ENCODE assay signal across 1 cellular context in the genomic region with DNA sequence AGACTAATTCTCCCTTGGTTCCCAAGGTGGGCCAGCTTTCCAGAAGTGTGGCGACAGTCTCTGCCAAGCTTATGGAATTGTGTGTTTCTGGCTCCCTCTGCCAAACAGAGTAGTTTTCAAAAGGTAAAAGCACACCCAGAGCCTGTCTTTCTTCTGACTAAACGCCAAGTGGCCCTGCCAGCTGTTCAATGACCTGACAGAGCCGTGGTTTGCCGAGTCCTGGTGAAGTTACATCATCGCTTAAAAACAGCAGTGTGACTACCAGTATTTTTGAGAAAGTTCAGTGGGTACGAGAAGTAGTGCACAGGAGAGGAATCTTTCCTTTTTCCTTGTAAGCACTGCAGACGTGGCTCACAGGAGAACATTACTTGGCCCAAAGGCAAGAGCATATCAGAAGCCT.
TF ChIP-seq lines count a peak whose summit lies in the region.

No MANE protein-coding gene starts in this region.

TF ChIP-seq in liver, 16 proteins besides CTCF, POLR2A, EP300 and RAD21 (continued from another document):
- TF ChIP-seq, protein P1, sequence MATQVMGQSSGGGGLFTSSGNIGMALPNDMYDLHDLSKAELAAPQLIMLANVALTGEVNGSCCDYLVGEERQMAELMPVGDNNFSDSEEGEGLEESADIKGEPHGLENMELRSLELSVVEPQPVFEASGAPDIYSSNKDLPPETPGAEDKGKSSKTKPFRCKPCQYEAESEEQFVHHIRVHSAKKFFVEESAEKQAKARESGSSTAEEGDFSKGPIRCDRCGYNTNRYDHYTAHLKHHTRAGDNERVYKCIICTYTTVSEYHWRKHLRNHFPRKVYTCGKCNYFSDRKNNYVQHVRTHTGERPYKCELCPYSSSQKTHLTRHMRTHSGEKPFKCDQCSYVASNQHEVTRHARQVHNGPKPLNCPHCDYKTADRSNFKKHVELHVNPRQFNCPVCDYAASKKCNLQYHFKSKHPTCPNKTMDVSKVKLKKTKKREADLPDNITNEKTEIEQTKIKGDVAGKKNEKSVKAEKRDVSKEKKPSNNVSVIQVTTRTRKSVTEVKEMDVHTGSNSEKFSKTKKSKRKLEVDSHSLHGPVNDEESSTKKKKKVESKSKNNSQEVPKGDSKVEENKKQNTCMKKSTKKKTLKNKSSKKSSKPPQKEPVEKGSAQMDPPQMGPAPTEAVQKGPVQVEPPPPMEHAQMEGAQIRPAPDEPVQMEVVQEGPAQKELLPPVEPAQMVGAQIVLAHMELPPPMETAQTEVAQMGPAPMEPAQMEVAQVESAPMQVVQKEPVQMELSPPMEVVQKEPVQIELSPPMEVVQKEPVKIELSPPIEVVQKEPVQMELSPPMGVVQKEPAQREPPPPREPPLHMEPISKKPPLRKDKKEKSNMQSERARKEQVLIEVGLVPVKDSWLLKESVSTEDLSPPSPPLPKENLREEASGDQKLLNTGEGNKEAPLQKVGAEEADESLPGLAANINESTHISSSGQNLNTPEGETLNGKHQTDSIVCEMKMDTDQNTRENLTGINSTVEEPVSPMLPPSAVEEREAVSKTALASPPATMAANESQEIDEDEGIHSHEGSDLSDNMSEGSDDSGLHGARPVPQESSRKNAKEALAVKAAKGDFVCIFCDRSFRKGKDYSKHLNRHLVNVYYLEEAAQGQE (IDR thresholded peaks at IDR 0.05) = peak; percentile 50
TF ChIP-seq in liver: peak in this region for 8.
